Comparison of ENCODE assay signal across 11 cellular contexts in genomic region chr7:131538791-131539179, GRCh38. TPM values are rescaled to one million over a fixed set of nuclear protein-coding genes. Genes with fewer than 3 reads are reported as not detected.
DNase-seq lines count a peak whose midpoint lies in the region; ATAC-seq, FAIRE-seq and TF ChIP-seq lines count a peak whose summit lies in the region.
"Had no signal": no experiment of that assay in that cellular context is flagged by ENCODE, and none has a peak within 500 bp of the region (broad histone marks: within the 10 kb centered on the region; RNA-seq: fewer than 3 reads in every experiment).

No MANE protein-coding gene starts in this region.

- peaks cover 23% of the 10 kb centered on the region for H3K4me1 Mint-ChIP-seq in glutamatergic neuron (ENCODE audit: low read depth, unreplicated experiment)

- H3K36me3 ChIP-seq in pancreas: no peaks in the 10 kb centered on the region

- no peak overlapping the region for H3K4me3 ChIP-seq in pancreas

- H3K9me3 ChIP-seq in pancreas: no peaks in the 10 kb centered on the region

- no peak for TF ChIP-seq CTCF in glutamatergic neuron (IDR thresholded peaks at IDR 0.05; ENCODE audit: partially characterized antibody, unreplicated experiment)
- TF ChIP-seq CTCF in pancreas (IDR thresholded peaks at IDR 0.05): no peak

- H3K27ac ChIP-seq in pancreas: peak overlapping the region; percentile 60 to 78 (median 72)
- H3K27ac ChIP-seq: C4-2B had no signal

- no peaks in the 10 kb centered on the region for H3K27me3 ChIP-seq in pancreas

- FAIRE-seq in pancreas (lab: Jason Lieb, UNC): no peak

- 42 to 48% methylated on average over 8 of the region's 8 CpGs for WGBS in pancreas, 2 donors

- peak overlapping the region; percentile 57 for H3K27ac Mint-ChIP-seq in glutamatergic neuron (ENCODE audit: unreplicated experiment)
- H3K27ac Mint-ChIP-seq: activated CD8-positive, alpha-beta T cell treated with anti-CD3 and anti-CD28 coated beads, Interleukin-2, amount 10 ng/mL, durations not matched to agents 7 days and 5 days had no signal

- H3K4me1 ChIP-seq in pancreas: peaks cover 49 to 74% (median 62%) of the 10 kb centered on the region in 3 donors

- intact Hi-C loops in pancreas (cut with DNase I): no loop called here

- peak in 2 of 4 donors; percentile 15 to 16 for ATAC-seq in pancreas
- no peak for ATAC-seq in HG03521 (IDR thresholded peaks at IDR 0.05; ENCODE audit: unreplicated experiment)
- ATAC-seq: activated CD8-positive, alpha-beta T cell treated with anti-CD3 and anti-CD28 coated beads, Interleukin-2, amount 10 ng/mL, durations not matched to agents 7 days and 5 days had no signal

- peaks cover 14% of the 10 kb centered on the region for H3K27me3 Mint-ChIP-seq in glutamatergic neuron (ENCODE audit: unreplicated experiment)

- DNase-seq in D341Med (ENCODE audit: low spot score) (peak; percentile 92), NCI-H82 treated with DMSO at 0.1 percent for 48 hours (lab: John Stamatoyannopoulos, UW; ENCODE audit: unreplicated experiment) (peak; percentile 85), glutamatergic neuron (no peak), pancreas (peak in 3 of 6 donors; percentile 56 to 65 (median 63)), HT-29 (ENCODE audit: low spot score) (no peak), NCI-H146 treated with DMSO at 0.1 percent for 48 hours (lab: John Stamatoyannopoulos, UW; ENCODE audit: unreplicated experiment) (no peak), RKO (ENCODE audit: low spot score) (no peak)
- DNase-seq: activated CD8-positive, alpha-beta T cell treated with anti-CD3 and anti-CD28 coated beads, Interleukin-2, amount 10 ng/mL, durations not matched to agents 7 days and 5 days; NCI-H1417 treated with DMSO at 0.1 percent for 48 hours had no signal

- peak overlapping the region; percentile 52 for H3K4me3 Mint-ChIP-seq in glutamatergic neuron (ENCODE audit: unreplicated experiment)
- H3K4me3 Mint-ChIP-seq: activated CD8-positive, alpha-beta T cell treated with anti-CD3 and anti-CD28 coated beads, Interleukin-2, amount 10 ng/mL, durations not matched to agents 7 days and 5 days had no signal

- H3K36me3 Mint-ChIP-seq in glutamatergic neuron (ENCODE audit: unreplicated experiment): no peaks in the 10 kb centered on the region

- peaks cover 6% of the 10 kb centered on the region for H3K9me3 Mint-ChIP-seq in glutamatergic neuron (ENCODE audit: unreplicated experiment)

RNA-seq across cellular contexts. Expression of gene PODXL, which starts 17.6 kb away (rescaled TPM):
- 12.3 TPM for total RNA-seq in glutamatergic neuron (ENCODE audit: unreplicated experiment)
- 10 to 100 TPM; 33.2 to 71.5 (median 41.4) TPM for total RNA-seq in pancreas
- 10 to 100 TPM; 23.0 to 26.3 TPM for polyA plus RNA-seq in pancreas
- total RNA-seq in HT-29 (2014; rRNA removed; shearing (Covaris generic)): 55.9 and 67.9 TPM in 2 replicates

Comparison
In these comparisons a context has a peak if more than half of its experiments do, and no peak if none do; other contexts are left out.
1. DNase-seq: peak in D341Med (single experiment) and NCI-H82 treated with DMSO at 0.1 percent for 48 hours (single experiment); none in glutamatergic neuron (single experiment), HT-29 (single experiment), NCI-H146 treated with DMSO at 0.1 percent for 48 hours (single experiment) and RKO (single experiment).